ENCODE assay signal across 8 cellular contexts in genomic region chr14:89165189-89165809, GRCh38.
DNase-seq lines count a peak whose midpoint lies in the region; ATAC-seq and TF ChIP-seq lines count a peak whose summit lies in the region.

No MANE protein-coding gene starts in this region.

- CTCF ChIA-PET in CD8-positive, alpha-beta T cell (lab: Charles Lee): interaction anchor here (1.0 to 1.9 kb wide), 2 partner anchors 12 kb away, joined by 3 to 11 read pairs; no protein-coding TSS in a partner anchor

- peak overlapping the region; percentile 55 for H3K27ac Mint-ChIP-seq in CD8-positive, alpha-beta T cell
- peak overlapping the region; percentile 38 for H3K27ac Mint-ChIP-seq in neural crest cell (ENCODE audit: unreplicated experiment)

- no peaks in the 10 kb centered on the region for H3K27me3 Mint-ChIP-seq in CD8-positive, alpha-beta T cell (ENCODE audit: low read depth)
- H3K27me3 Mint-ChIP-seq in neural crest cell (ENCODE audit: low read depth): no peaks in the 10 kb centered on the region

- peaks cover 25% of the 10 kb centered on the region for H3K36me3 ChIP-seq in CD8-positive, alpha-beta T cell (ENCODE audit: insufficient read depth, low read length)
- H3K36me3 ChIP-seq in brain microvascular endothelial cell (replicated peaks): peaks cover 2% of the 10 kb centered on the region

- no peak overlapping the region for H3K27ac ChIP-seq in CD8-positive, alpha-beta T cell (ENCODE audit: low read depth, low read length)
- peak overlapping the region; percentile 1 for H3K27ac ChIP-seq in brain microvascular endothelial cell

- intact Hi-C loops in CD8-positive, alpha-beta T cell (cut with DNase I, micrococcal nuclease): no loop called here

- DNase-seq in CD8-positive, alpha-beta T cell: no peak
- DNase-seq in brain microvascular endothelial cell: peak; percentile 22
- no peak for DNase-seq in neural crest cell (ENCODE audit: low read depth, low spot score)
- no peak for DNase-seq in stimulated activated naive CD4-positive, alpha-beta T cell (lab: John Stamatoyannopoulos, UW)
- no peak for DNase-seq in activated CD8-positive, alpha-beta memory T cell treated with anti-CD3 and anti-CD28 coated beads, Interleukin-2, amount 50 U/mL, for 48 hours
- DNase-seq in kidney glomerular epithelial cell (lab: John Stamatoyannopoulos, UW): no peak

- peaks cover 74% of the 10 kb centered on the region for H3K36me3 Mint-ChIP-seq in CD8-positive, alpha-beta T cell
- H3K36me3 Mint-ChIP-seq in neural crest cell (ENCODE audit: low read depth): peaks cover 16% of the 10 kb centered on the region

- H3K4me1 Mint-ChIP-seq in CD8-positive, alpha-beta T cell (ENCODE audit: low read depth): peaks cover 40% of the 10 kb centered on the region
- H3K4me1 Mint-ChIP-seq in neural crest cell: no peaks in the 10 kb centered on the region

- TF ChIP-seq CTCF in CD8-positive, alpha-beta T cell (IDR thresholded peaks at IDR 0.05): no peak
- TF ChIP-seq CTCF in brain microvascular endothelial cell (IDR thresholded peaks at IDR 0.05; ENCODE audit: low read depth, low read length, missing control alignments) (no peak), neural crest cell (conservative IDR thresholded peaks at IDR 0.05) (no peak)

- H3K9me3 ChIP-seq in CD8-positive, alpha-beta T cell (ENCODE audit: low read length): no peaks in the 10 kb centered on the region

- in situ Hi-C loops in brain microvascular endothelial cell (cut with HindIII; ENCODE audit: low pct_ligation_motif_present, low sequenced_read_pairs): no loop called here

- ATAC-seq in CD8-positive, alpha-beta T cell: no peak
- ATAC-seq in GM19324 (IDR thresholded peaks at IDR 0.05; ENCODE audit: low FRiP score, unreplicated experiment): peak; percentile 64
- ATAC-seq in HG03342 (IDR thresholded peaks at IDR 0.05; ENCODE audit: unreplicated experiment): peak; percentile 69

- H3K4me3 ChIP-seq in CD8-positive, alpha-beta T cell (ENCODE audit: low read depth, low read length): no peak overlapping the region
- no peak overlapping the region for H3K4me3 ChIP-seq in brain microvascular endothelial cell (ENCODE audit: low read depth, low read length)

- peak overlapping the region; percentile 42 for H3K4me3 Mint-ChIP-seq in CD8-positive, alpha-beta T cell
- no peak overlapping the region for H3K4me3 Mint-ChIP-seq in neural crest cell

- peaks cover 6% of the 10 kb centered on the region for H3K4me1 ChIP-seq in CD8-positive, alpha-beta T cell (ENCODE audit: insufficient read depth, low read length)

- no peaks in the 10 kb centered on the region for H3K9me3 Mint-ChIP-seq in CD8-positive, alpha-beta T cell
- H3K9me3 Mint-ChIP-seq in neural crest cell: no peaks in the 10 kb centered on the region

- no peaks in the 10 kb centered on the region for H3K27me3 ChIP-seq in CD8-positive, alpha-beta T cell (ENCODE audit: insufficient read depth, low read length)
- no peaks in the 10 kb centered on the region for H3K27me3 ChIP-seq in brain microvascular endothelial cell (replicated peaks)

- POLR2A ChIA-PET in CD8-positive, alpha-beta T cell (lab: Charles Lee): no interaction called here
